25 cellular contexts compared by ENCODE assay signal in the genomic region with DNA sequence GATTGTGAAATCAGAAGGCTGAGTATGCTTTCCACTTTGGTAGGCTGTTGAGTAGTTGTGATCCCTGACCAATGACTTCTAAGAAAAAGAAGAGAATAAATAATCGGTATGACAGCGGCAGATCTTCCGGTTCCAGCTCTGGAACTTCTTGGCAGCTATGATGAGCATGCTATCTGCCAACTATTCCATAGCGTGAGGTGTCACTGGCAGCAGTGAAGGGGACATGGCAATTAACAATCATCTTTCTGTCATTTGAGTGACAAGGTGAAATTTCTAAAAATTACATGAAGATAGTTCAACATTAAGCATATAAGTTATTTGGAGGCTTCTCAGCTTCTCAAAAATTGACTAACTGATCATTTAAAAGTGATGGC.
"Had no signal": no experiment of that assay in that cellular context is flagged by ENCODE, and none has a peak within 500 bp of the region (broad histone marks: within the 10 kb centered on the region; RNA-seq: fewer than 3 reads in every experiment).

No MANE protein-coding gene starts in this region.

- H3K36me3 ChIP-seq: cardiac muscle cell had no signal

- H3K27ac Mint-ChIP-seq: activated CD4-positive, alpha-beta memory T cell treated with anti-CD3 and anti-CD28 coated beads for 36 hours; activated CD4-positive, alpha-beta T cell treated with anti-CD3 and anti-CD28 coated beads, Interleukin-2, amount 10 ng/mL, durations not matched to agents 24 days and 14 days; activated naive CD4-positive, alpha-beta T cell treated with anti-CD3 and anti-CD28 coated beads for 36 hours; activated naive CD8-positive, alpha-beta T cell; brain; T-helper 1 cell treated with Interleukin-12 subunit alpha and Interleukin-12 subunit beta and Interleukin-4 antibody, amounts not matched to agents 30 μg/mL and 1 μg/mL, for 36 hours had no signal

- H3K27me3 Mint-ChIP-seq: activated CD4-positive, alpha-beta memory T cell treated with anti-CD3 and anti-CD28 coated beads for 36 hours; activated CD4-positive, alpha-beta T cell treated with anti-CD3 and anti-CD28 coated beads, Interleukin-2, amount 10 ng/mL, durations not matched to agents 24 days and 14 days; activated naive CD8-positive, alpha-beta T cell; brain had no signal

- H3K36me3 Mint-ChIP-seq: activated CD4-positive, alpha-beta memory T cell treated with anti-CD3 and anti-CD28 coated beads for 36 hours; activated naive CD8-positive, alpha-beta T cell; brain; WTC11 had no signal

- ATAC-seq: activated T-cell treated with anti-CD3 and anti-CD28 coated beads, Interleukin-2, amount 50 U/mL, for 4 hours; WTC11 had no signal

- H3K9me3 Mint-ChIP-seq: activated CD4-positive, alpha-beta T cell treated with anti-CD3 and anti-CD28 coated beads, Interleukin-2, amount 10 ng/mL, durations not matched to agents 24 days and 14 days; activated naive CD4-positive, alpha-beta T cell treated with anti-CD3 and anti-CD28 coated beads for 36 hours; brain; T-helper 1 cell treated with Interleukin-12 subunit alpha and Interleukin-12 subunit beta and Interleukin-4 antibody, amounts not matched to agents 30 μg/mL and 1 μg/mL, for 36 hours; WTC11 had no signal

- H3K4me3 Mint-ChIP-seq: activated CD4-positive, alpha-beta memory T cell treated with anti-CD3 and anti-CD28 coated beads for 36 hours; activated CD4-positive, alpha-beta T cell treated with anti-CD3 and anti-CD28 coated beads, Interleukin-2, amount 10 ng/mL, durations not matched to agents 24 days and 14 days; activated naive CD4-positive, alpha-beta T cell treated with anti-CD3 and anti-CD28 coated beads for 36 hours; activated naive CD8-positive, alpha-beta T cell; activated T-cell treated with anti-CD3 and anti-CD28 coated beads, Interleukin-2, amount 50 U/mL, for 4 hours; brain; T-helper 1 cell treated with Interleukin-12 subunit alpha and Interleukin-12 subunit beta and Interleukin-4 antibody, amounts not matched to agents 30 μg/mL and 1 μg/mL, for 36 hours; WTC11 had no signal

- DNase-seq: activated CD4-positive, alpha-beta memory T cell treated with anti-CD3 and anti-CD28 coated beads for 36 hours; activated CD4-positive, alpha-beta T cell treated with anti-CD3 and anti-CD28 coated beads for 1 hour; activated CD4-positive, alpha-beta T cell treated with anti-CD3 and anti-CD28 coated beads, Interleukin-2, amount 10 ng/mL, durations not matched to agents 24 days and 14 days; activated CD8-positive, alpha-beta memory T cell treated with anti-CD3 and anti-CD28 coated beads for 24 hours; activated effector memory CD4-positive, alpha-beta T cell treated with anti-CD3 and anti-CD28 coated beads, Interleukin-2, amount 50 U/mL, for 16 hours; activated naive CD4-positive, alpha-beta T cell treated with anti-CD3 and anti-CD28 coated beads for 36 hours; activated T-cell treated with anti-CD3 and anti-CD28 coated beads, Interleukin-2, amount 50 U/mL, for 4 hours; amygdala; MM.1S; NCI-H1105; NCI-H1436; NCI-H1694 treated with DMSO at 0.1 percent for 48 hours; NCI-H2029 treated with DMSO at 0.1 percent for 48 hours; NCI-H345; NCI-H510A; NCI-H526 treated with DMSO at 0.1 percent for 48 hours; NCI-H82; SHP77 treated with DMSO at 0.1 percent for 48 hours; T-helper 9 cell had no signal

- H3K4me3 ChIP-seq: cardiac muscle cell had no signal

- H3K27ac ChIP-seq: cardiac muscle cell, KMS-11 had no signal

- H3K27me3 ChIP-seq: cardiac muscle cell had no signal

- H3K4me1 Mint-ChIP-seq: activated CD4-positive, alpha-beta T cell treated with anti-CD3 and anti-CD28 coated beads, Interleukin-2, amount 10 ng/mL, durations not matched to agents 24 days and 14 days; brain; WTC11 had no signal
